23 cellular contexts compared by ENCODE assay signal in the genomic region with DNA sequence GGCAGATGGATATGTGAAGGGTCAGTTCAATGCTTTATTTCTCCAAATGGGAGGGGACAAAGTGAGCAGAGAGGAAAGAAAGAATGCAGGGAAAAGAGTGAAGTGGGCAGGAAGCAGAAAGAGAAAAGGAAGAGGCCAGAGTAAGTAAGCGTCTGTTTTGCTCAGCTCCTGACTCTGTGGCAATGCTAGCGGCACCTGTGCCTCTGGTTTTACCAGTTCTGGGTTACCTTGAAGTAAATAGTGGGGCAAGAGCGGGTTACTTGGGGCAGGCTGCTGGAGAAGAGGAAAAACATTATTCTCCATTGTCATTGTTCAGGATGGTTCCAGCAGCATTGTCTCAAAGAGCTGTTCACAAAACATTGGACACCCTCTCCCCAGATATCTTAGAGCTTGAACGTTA. TPM values are rescaled to one million over a fixed set of nuclear protein-coding genes. Genes with fewer than 3 reads are reported as not detected.
A peak's percentile ranks its signal among the peaks of the same experiment; 100 is the strongest.
DNase-seq lines count a peak whose midpoint lies in the region; ATAC-seq and TF ChIP-seq lines count a peak whose summit lies in the region.
"Had no signal": no experiment of that assay in that cellular context is flagged by ENCODE, and none has a peak within 500 bp of the region (broad histone marks: within the 10 kb centered on the region; RNA-seq: fewer than 3 reads in every experiment).

No MANE protein-coding gene starts in this region.

- no peaks in the 10 kb centered on the region for H3K4me1 ChIP-seq in breast epithelium
- H3K4me1 ChIP-seq in trophoblast cell (ENCODE audit: control insufficient read depth in 1 of 2, insufficient read depth in 2 of 2, low read length in 2 of 2): peaks cover 10 to 24% of the 10 kb centered on the region in 2 experiments
- H3K4me1 ChIP-seq: Peyer's patch had no signal

- H3K14ac ChIP-seq in trophoblast cell (ENCODE audit: low read length): no peak overlapping the region

- H3K4ac ChIP-seq in trophoblast cell (ENCODE audit: low read depth, low read length): no peak overlapping the region

- H2AK5ac ChIP-seq in trophoblast cell (ENCODE audit: low read length): no peak overlapping the region

- POLR2A ChIA-PET in MCF 10A (lab: Yijun Ruan, JAX): no interaction called here

- H3K27ac Mint-ChIP-seq in MCF 10A (ENCODE audit: low read depth, unreplicated experiment): no peak overlapping the region
- peak overlapping the region; percentile 85 for H3K27ac Mint-ChIP-seq in dendritic cell treated with granulocyte-macrophage colony-stimulating factor and Interleukin-4, amounts not matched to agents 40 ng/mL and 50 ng/mL, for 4 days
- H3K27ac Mint-ChIP-seq: CD4-positive, CD25-positive, alpha-beta regulatory T cell had no signal

- no peak overlapping the region for H3K18ac ChIP-seq in trophoblast cell (ENCODE audit: low read length)

- CTCF ChIA-PET in MCF 10A (lab: Yijun Ruan, JAX): interaction anchor here (0.5 to 1.4 kb wide), 5 partner anchors 9 to 710 kb away, joined by 3 to 12 read pairs (median 4); no protein-coding TSS in a partner anchor

- H3K9me3 ChIP-seq in breast epithelium (no peaks in the 10 kb centered on the region), trophoblast cell (ENCODE audit: insufficient read depth, low read depth, low read length) (no peaks in the 10 kb centered on the region)
- H3K9me3 ChIP-seq: Peyer's patch, SK-N-SH had no signal

- H3K23ac ChIP-seq in trophoblast cell (ENCODE audit: low read length): no peak overlapping the region

- H3K9me3 Mint-ChIP-seq in MCF 10A (ENCODE audit: unreplicated experiment): no peaks in the 10 kb centered on the region
- no peaks in the 10 kb centered on the region for H3K9me3 Mint-ChIP-seq in dendritic cell treated with granulocyte-macrophage colony-stimulating factor and Interleukin-4, amounts not matched to agents 40 ng/mL and 50 ng/mL, for 4 days

- H2BK12ac ChIP-seq in trophoblast cell (ENCODE audit: low read length): no peak overlapping the region

- no peak overlapping the region for H4K8ac ChIP-seq in trophoblast cell (ENCODE audit: low read depth, low read length)

- H3K4me1 Mint-ChIP-seq in MCF 10A (ENCODE audit: insufficient read depth, unreplicated experiment): no peaks in the 10 kb centered on the region
- peaks cover 49% of the 10 kb centered on the region for H3K4me1 Mint-ChIP-seq in dendritic cell treated with granulocyte-macrophage colony-stimulating factor and Interleukin-4, amounts not matched to agents 40 ng/mL and 50 ng/mL, for 4 days (ENCODE audit: low read depth)
- H3K4me1 Mint-ChIP-seq: CD4-positive, CD25-positive, alpha-beta regulatory T cell had no signal

- H3K4me3 ChIP-seq in breast epithelium: no peak overlapping the region
- H3K4me3 ChIP-seq in trophoblast cell (ENCODE audit: low read depth, low read length): no peak overlapping the region
- H3K4me3 ChIP-seq: Peyer's patch had no signal

- peak overlapping the region; percentile 14 to 50 for H3K27ac ChIP-seq in breast epithelium
- H3K27ac ChIP-seq in trophoblast cell (ENCODE audit: low read depth, low read length): no peak overlapping the region
- H3K27ac ChIP-seq: Peyer's patch had no signal

- no peaks in the 10 kb centered on the region for H3K27me3 ChIP-seq in breast epithelium
- H3K27me3 ChIP-seq in trophoblast cell (ENCODE audit: insufficient read depth, low read length): no peaks in the 10 kb centered on the region
- H3K27me3 ChIP-seq: Peyer's patch had no signal

- ATAC-seq in GM18867 (IDR thresholded peaks at IDR 0.05; ENCODE audit: unreplicated experiment) (no peak), GM21515 (IDR thresholded peaks at IDR 0.05; ENCODE audit: unreplicated experiment) (no peak)

- no peaks in the 10 kb centered on the region for H3K36me3 ChIP-seq in breast epithelium
- H3K36me3 ChIP-seq in trophoblast cell (ENCODE audit: control insufficient read depth in 1 of 2, insufficient read depth in 2 of 2, low read length in 2 of 2): no peaks in the 10 kb centered on the region
- H3K36me3 ChIP-seq: Peyer's patch had no signal

- intact Hi-C loops in breast epithelium (cut with DNase I; ENCODE audit: low total_unique reads): no loop called here
- intact Hi-C loops in MCF 10A (cut with micrococcal nuclease): no loop called here
- intact Hi-C loops in dendritic cell treated with granulocyte-macrophage colony-stimulating factor and Interleukin-4, amounts not matched to agents 40 ng/mL and 50 ng/mL, for 4 days (cut with micrococcal nuclease): no loop called here

- no CpG with 5 or more reads among the region's 4 CpGs for WGBS in trophoblast cell (ENCODE audit: extremely low coverage, insufficient coverage, insufficient read length)

- no peak overlapping the region for H3K4me3 Mint-ChIP-seq in MCF 10A (ENCODE audit: unreplicated experiment)
- no peak overlapping the region for H3K4me3 Mint-ChIP-seq in dendritic cell treated with granulocyte-macrophage colony-stimulating factor and Interleukin-4, amounts not matched to agents 40 ng/mL and 50 ng/mL, for 4 days
- H3K4me3 Mint-ChIP-seq: CD4-positive, CD25-positive, alpha-beta regulatory T cell had no signal

- H2AFZ ChIP-seq in trophoblast cell (ENCODE audit: insufficient read depth, low read length, poor library complexity): no peak overlapping the region

- TF ChIP-seq CTCF in breast epithelium (IDR thresholded peaks at IDR 0.05) (no peak), MCF 10A (IDR thresholded peaks at IDR 0.05; ENCODE audit: unreplicated experiment) (no peak)

- DNase-seq in breast epithelium (ENCODE audit: low spot score in 2 of 2): peak in 1 of 2 donors; percentile 62
- no peak for DNase-seq in MCF 10A (ENCODE audit: unreplicated experiment)
- peak; percentile 63 to 83 for DNase-seq in trophoblast cell
- DNase-seq in epidermal melanocyte (ENCODE audit: insufficient read length, low spot score): no peak
- DNase-seq: CD4-positive, CD25-positive, alpha-beta regulatory T cell; HCEC 1CT; NCI-H1092; NCI-H1417 treated with DMSO at 0.1 percent for 48 hours; NCI-H1694 treated with DMSO at 0.1 percent for 48 hours; NCI-H2081; NCI-H2227 treated with DMSO at 0.1 percent for 48 hours; NCI-H526 treated with DMSO at 0.1 percent for 48 hours; Peyer's patch; SHP77 treated with DMSO at 0.1 percent for 48 hours; SK-N-SH had no signal

- no peaks in the 10 kb centered on the region for H3K79me2 ChIP-seq in trophoblast cell (ENCODE audit: control insufficient read depth, insufficient read depth, low read length, poor library complexity)

- H4K12ac ChIP-seq in trophoblast cell (ENCODE audit: low read depth, low read length): no peak overlapping the region

- no TSS peak for BruUV-seq in MCF 10A (replicated peaks; lab: Mats Ljungman, UMichigan)

- H4K91ac ChIP-seq in trophoblast cell (ENCODE audit: low read depth, low read length): no peak overlapping the region

- no peak overlapping the region for H2BK5ac ChIP-seq in trophoblast cell (ENCODE audit: low read depth, low read length, poor library complexity)

- H3K9ac ChIP-seq in trophoblast cell (ENCODE audit: low read length): no peak overlapping the region
- H3K9ac ChIP-seq: SK-N-SH had no signal

- no peak for TF ChIP-seq POLR2A in breast epithelium (IDR thresholded peaks at IDR 0.05)

- peaks cover 66% of the 10 kb centered on the region for H3K27me3 Mint-ChIP-seq in MCF 10A (ENCODE audit: insufficient read depth, unreplicated experiment)
- no peaks in the 10 kb centered on the region for H3K27me3 Mint-ChIP-seq in dendritic cell treated with granulocyte-macrophage colony-stimulating factor and Interleukin-4, amounts not matched to agents 40 ng/mL and 50 ng/mL, for 4 days

- H3K36me3 Mint-ChIP-seq in MCF 10A (ENCODE audit: insufficient read depth, unreplicated experiment): no peaks in the 10 kb centered on the region
- no peaks in the 10 kb centered on the region for H3K36me3 Mint-ChIP-seq in dendritic cell treated with granulocyte-macrophage colony-stimulating factor and Interleukin-4, amounts not matched to agents 40 ng/mL and 50 ng/mL, for 4 days (ENCODE audit: low read depth)
- H3K36me3 Mint-ChIP-seq: CD4-positive, CD25-positive, alpha-beta regulatory T cell had no signal

- no peak overlapping the region for H3K4me2 ChIP-seq in trophoblast cell (ENCODE audit: low read length)
- H3K4me2 ChIP-seq: SK-N-SH had no signal

- no peak overlapping the region for H2BK120ac ChIP-seq in trophoblast cell (ENCODE audit: insufficient read depth, low read length, poor library complexity)

- H3K79me1 ChIP-seq in trophoblast cell (ENCODE audit: low read length): peaks cover 6% of the 10 kb centered on the region

RNA-seq across cellular contexts. Expression of a gene that starts 1.9 kb away (rescaled TPM):
- not detected for total RNA-seq in breast epithelium
- not detected in 2 replicates for total RNA-seq in MCF 10A (2022)
- polyA plus RNA-seq in trophoblast cell (2013): not detected in 2 replicates
- total RNA-seq: A172; CD4-positive, CD25-positive, alpha-beta regulatory T cell; G401; H1; NCI-H460; Peyer's patch had no signal
- polyA plus RNA-seq: BJ; CD4-positive, CD25-positive, alpha-beta regulatory T cell; H1; SK-N-SH had no signal

RNA-seq across cellular contexts. Expression of a gene that starts 39.5 kb away (rescaled TPM):
- total RNA-seq in breast epithelium (100 to 1,000 TPM; 196 to 242 (median 199) TPM), MCF 10A (2022) (69.7 and 79.9 TPM in 2 replicates)
- polyA plus RNA-seq in trophoblast cell (2013): 130 and 132 TPM in 2 replicates

RNA-seq across cellular contexts. Expression of a gene that starts 40.6 kb away (rescaled TPM):
- total RNA-seq in breast epithelium: not detected
- total RNA-seq in MCF 10A (2022): not detected in 2 replicates
- not detected in 2 replicates for polyA plus RNA-seq in trophoblast cell (2013)
- total RNA-seq: A172; CD4-positive, CD25-positive, alpha-beta regulatory T cell; G401; H1; NCI-H460; Peyer's patch had no signal
- polyA plus RNA-seq: BJ; CD4-positive, CD25-positive, alpha-beta regulatory T cell; H1; SK-N-SH had no signal

Comparison
In these comparisons a context has a peak if more than half of its experiments do, and no peak if none do; other contexts are left out.
1. DNase-seq: peak in trophoblast cell (2 of 2); none in MCF 10A (single experiment) and epidermal melanocyte (single experiment).